1 cellular context compared by ENCODE assay signal in the genomic region with DNA sequence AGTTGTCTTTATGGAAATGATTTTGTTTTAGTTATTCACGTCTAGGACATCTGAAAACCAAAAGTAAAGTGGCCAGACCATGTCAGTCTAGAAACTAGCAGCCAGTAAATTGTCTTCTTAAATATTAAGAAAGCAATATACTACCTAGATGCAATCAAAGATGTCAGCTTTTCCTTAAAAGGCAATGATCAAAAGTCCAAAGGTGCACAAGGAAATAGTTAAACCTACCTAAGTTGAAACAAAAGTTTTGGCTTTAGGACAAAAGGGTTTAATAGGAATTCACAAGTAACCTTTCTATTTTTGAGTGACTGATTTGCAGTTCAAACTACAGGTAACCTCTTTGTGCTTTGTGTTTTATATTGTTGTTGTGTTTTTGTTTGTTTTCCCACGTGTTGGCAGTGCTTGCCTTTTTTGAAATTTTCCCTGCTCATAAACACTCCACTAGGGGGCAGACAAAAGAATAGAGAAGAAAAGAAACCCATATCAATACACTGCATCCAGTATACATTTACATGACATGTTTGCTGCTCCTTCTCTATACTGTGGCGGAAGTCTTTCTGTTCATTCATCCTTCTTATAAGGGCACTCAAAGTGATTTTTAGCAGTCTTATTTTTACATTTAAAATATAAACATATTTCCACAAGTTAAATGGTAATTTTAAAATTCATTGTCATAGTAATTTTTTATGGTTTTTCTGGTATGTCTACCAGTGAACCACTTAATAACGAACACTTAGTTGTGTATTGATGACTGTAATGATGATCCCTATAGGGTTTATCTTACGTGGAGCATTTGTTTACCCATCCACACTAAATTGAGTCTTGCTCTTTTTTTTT.
TF ChIP-seq lines count a peak whose summit lies in the region.

No MANE protein-coding gene starts in this region.

TF ChIP-seq in K562, 482 proteins besides CTCF, POLR2A, EP300 and RAD21 (continued from another document and continues in another):
- TF ChIP-seq, protein P1, sequence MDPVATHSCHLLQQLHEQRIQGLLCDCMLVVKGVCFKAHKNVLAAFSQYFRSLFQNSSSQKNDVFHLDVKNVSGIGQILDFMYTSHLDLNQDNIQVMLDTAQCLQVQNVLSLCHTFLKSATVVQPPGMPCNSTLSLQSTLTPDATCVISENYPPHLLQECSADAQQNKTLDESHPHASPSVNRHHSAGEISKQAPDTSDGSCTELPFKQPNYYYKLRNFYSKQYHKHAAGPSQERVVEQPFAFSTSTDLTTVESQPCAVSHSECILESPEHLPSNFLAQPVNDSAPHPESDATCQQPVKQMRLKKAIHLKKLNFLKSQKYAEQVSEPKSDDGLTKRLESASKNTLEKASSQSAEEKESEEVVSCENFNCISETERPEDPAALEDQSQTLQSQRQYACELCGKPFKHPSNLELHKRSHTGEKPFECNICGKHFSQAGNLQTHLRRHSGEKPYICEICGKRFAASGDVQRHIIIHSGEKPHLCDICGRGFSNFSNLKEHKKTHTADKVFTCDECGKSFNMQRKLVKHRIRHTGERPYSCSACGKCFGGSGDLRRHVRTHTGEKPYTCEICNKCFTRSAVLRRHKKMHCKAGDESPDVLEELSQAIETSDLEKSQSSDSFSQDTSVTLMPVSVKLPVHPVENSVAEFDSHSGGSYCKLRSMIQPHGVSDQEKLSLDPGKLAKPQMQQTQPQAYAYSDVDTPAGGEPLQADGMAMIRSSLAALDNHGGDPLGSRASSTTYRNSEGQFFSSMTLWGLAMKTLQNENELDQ (CRISPR knock-in tag; IDR thresholded peaks at IDR 0.05; ENCODE audit: borderline replicate concordance): no peak
- TF ChIP-seq, protein P2, sequence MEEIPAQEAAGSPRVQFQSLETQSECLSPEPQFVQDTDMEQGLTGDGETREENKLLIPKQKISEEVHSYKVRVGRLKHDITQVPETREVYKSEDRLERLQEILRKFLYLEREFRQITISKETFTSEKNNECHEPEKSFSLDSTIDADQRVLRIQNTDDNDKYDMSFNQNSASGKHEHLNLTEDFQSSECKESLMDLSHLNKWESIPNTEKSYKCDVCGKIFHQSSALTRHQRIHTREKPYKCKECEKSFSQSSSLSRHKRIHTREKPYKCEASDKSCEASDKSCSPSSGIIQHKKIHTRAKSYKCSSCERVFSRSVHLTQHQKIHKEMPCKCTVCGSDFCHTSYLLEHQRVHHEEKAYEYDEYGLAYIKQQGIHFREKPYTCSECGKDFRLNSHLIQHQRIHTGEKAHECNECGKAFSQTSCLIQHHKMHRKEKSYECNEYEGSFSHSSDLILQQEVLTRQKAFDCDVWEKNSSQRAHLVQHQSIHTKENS (CRISPR knock-in tag; IDR thresholded peaks at IDR 0.05): no peak
- TF ChIP-seq ZKSCAN1 (IDR thresholded peaks at IDR 0.05; ENCODE audit: low read depth, low read length) (no peak), TEAD4 (IDR thresholded peaks at IDR 0.05; ENCODE audit: low read length) (peak; percentile 13; the same call in 1 of the 2 replicates), TEAD4 (CRISPR knock-in tag; IDR thresholded peaks at IDR 0.05; ENCODE audit: borderline replicate concordance) (no peak), FOXM1 (IDR thresholded peaks at IDR 0.05; ENCODE audit: low read depth) (peak; percentile 70), FOXM1 (CRISPR knock-in tag; IDR thresholded peaks at IDR 0.05; ENCODE audit: low read depth) (no peak), MYBL2 (IDR thresholded peaks at IDR 0.05; ENCODE audit: low read depth) (peak; percentile 24; the same call in 1 of the 2 replicates), MYBL2 (CRISPR knock-in tag; IDR thresholded peaks at IDR 0.05; ENCODE audit: borderline replicate concordance) (no peak), ZNF717 (CRISPR knock-in tag; IDR thresholded peaks at IDR 0.05) (no peak), ARID2 (IDR thresholded peaks at IDR 0.05) (no peak), BDP1 (IDR thresholded peaks at IDR 0.05; ENCODE audit: insufficient read depth, insufficient read length) (no peak), MTA1 (IDR thresholded peaks at IDR 0.05; ENCODE audit: borderline replicate concordance) (0 out of 2 replicates have a peak, but pooled peaks have one; percentile 31), HDAC1 (IDR thresholded peaks at IDR 0.05) (0 out of 4 replicates have a peak, but pooled peaks of 1 of the 2 experiments have one; percentile 45), TFAM (CRISPR knock-in tag; conservative IDR thresholded peaks at IDR 0.05) (no peak), SRF (CRISPR knock-in tag; IDR thresholded peaks at IDR 0.05) (peak in 1 of 2 experiments; percentile 84; a peak in 1 of 4 replicates), POLR2H (tag; IDR thresholded peaks at IDR 0.05; ENCODE audit: low read depth) (no peak), ZNF778 (CRISPR knock-in tag; IDR thresholded peaks at IDR 0.05) (no peak), NBN (IDR thresholded peaks at IDR 0.05; ENCODE audit: low read depth) (peak; percentile 41; the same call in 1 of the 2 replicates), FOS (IDR thresholded peaks at IDR 0.05; ENCODE audit: extremely low read depth, insufficient read length) (no peak), THRAP3 (IDR thresholded peaks at IDR 0.05; ENCODE audit: borderline replicate concordance) (no peak), KLF16 (IDR thresholded peaks at IDR 0.05) (no peak), NCOA6 (IDR thresholded peaks at IDR 0.05) (no peak), NFE2L1 (tag; IDR thresholded peaks at IDR 0.05; ENCODE audit: borderline replicate concordance, low read depth) (no peak), ZNF121 (CRISPR knock-in tag; conservative IDR thresholded peaks at IDR 0.05) (no peak), XRCC3 (IDR thresholded peaks at IDR 0.05) (0 out of 2 replicates have a peak, but pooled peaks have one; percentile 6), RBM39 (optimal IDR thresholded peaks at IDR 0.05; ENCODE audit: low read depth, low read length) (no peak), CREBBP (IDR thresholded peaks at IDR 0.05; ENCODE audit: low read depth, low read length) (no peak), KLF1 (tag; IDR thresholded peaks at IDR 0.05) (no peak), BRCA1 (IDR thresholded peaks at IDR 0.05) (no peak), BRCA1 (CRISPR knock-in tag; IDR thresholded peaks at IDR 0.05) (no peak), NFIC (IDR thresholded peaks at IDR 0.05) (peak; percentile 25; the same call in 1 of the 2 replicates), ZNF12 (CRISPR knock-in tag; IDR thresholded peaks at IDR 0.05) (no peak), SRSF9 (IDR thresholded peaks at IDR 0.05; ENCODE audit: borderline replicate concordance, low read depth, low read length) (no peak), SETDB1 (IDR thresholded peaks at IDR 0.05; ENCODE audit: low read length) (no peak), GATAD2B (IDR thresholded peaks at IDR 0.05; ENCODE audit: borderline replicate concordance) (peak; percentile 68; the same call in 1 of the 2 replicates), SNIP1 (IDR thresholded peaks at IDR 0.05; ENCODE audit: low read depth) (no peak), MCM7 (IDR thresholded peaks at IDR 0.05) (no peak), ZNF561 (CRISPR knock-in tag; conservative IDR thresholded peaks at IDR 0.05) (no peak), SAP30 (IDR thresholded peaks at IDR 0.05; ENCODE audit: borderline replicate concordance, insufficient read depth, low read depth, low read length, poor library complexity, severe bottlenecking) (no peak)
- TF ChIP-seq, protein P3, sequence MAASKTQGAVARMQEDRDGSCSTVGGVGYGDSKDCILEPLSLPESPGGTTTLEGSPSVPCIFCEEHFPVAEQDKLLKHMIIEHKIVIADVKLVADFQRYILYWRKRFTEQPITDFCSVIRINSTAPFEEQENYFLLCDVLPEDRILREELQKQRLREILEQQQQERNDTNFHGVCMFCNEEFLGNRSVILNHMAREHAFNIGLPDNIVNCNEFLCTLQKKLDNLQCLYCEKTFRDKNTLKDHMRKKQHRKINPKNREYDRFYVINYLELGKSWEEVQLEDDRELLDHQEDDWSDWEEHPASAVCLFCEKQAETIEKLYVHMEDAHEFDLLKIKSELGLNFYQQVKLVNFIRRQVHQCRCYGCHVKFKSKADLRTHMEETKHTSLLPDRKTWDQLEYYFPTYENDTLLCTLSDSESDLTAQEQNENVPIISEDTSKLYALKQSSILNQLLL (CRISPR knock-in tag; IDR thresholded peaks at IDR 0.05; ENCODE audit: borderline replicate concordance): no peak
- TF ChIP-seq, protein P4, sequence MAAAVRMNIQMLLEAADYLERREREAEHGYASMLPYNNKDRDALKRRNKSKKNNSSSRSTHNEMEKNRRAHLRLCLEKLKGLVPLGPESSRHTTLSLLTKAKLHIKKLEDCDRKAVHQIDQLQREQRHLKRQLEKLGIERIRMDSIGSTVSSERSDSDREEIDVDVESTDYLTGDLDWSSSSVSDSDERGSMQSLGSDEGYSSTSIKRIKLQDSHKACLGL (CRISPR knock-in tag; IDR thresholded peaks at IDR 0.05; ENCODE audit: borderline replicate concordance, poor library complexity, severe bottlenecking): no peak
- TF ChIP-seq, protein P5, sequence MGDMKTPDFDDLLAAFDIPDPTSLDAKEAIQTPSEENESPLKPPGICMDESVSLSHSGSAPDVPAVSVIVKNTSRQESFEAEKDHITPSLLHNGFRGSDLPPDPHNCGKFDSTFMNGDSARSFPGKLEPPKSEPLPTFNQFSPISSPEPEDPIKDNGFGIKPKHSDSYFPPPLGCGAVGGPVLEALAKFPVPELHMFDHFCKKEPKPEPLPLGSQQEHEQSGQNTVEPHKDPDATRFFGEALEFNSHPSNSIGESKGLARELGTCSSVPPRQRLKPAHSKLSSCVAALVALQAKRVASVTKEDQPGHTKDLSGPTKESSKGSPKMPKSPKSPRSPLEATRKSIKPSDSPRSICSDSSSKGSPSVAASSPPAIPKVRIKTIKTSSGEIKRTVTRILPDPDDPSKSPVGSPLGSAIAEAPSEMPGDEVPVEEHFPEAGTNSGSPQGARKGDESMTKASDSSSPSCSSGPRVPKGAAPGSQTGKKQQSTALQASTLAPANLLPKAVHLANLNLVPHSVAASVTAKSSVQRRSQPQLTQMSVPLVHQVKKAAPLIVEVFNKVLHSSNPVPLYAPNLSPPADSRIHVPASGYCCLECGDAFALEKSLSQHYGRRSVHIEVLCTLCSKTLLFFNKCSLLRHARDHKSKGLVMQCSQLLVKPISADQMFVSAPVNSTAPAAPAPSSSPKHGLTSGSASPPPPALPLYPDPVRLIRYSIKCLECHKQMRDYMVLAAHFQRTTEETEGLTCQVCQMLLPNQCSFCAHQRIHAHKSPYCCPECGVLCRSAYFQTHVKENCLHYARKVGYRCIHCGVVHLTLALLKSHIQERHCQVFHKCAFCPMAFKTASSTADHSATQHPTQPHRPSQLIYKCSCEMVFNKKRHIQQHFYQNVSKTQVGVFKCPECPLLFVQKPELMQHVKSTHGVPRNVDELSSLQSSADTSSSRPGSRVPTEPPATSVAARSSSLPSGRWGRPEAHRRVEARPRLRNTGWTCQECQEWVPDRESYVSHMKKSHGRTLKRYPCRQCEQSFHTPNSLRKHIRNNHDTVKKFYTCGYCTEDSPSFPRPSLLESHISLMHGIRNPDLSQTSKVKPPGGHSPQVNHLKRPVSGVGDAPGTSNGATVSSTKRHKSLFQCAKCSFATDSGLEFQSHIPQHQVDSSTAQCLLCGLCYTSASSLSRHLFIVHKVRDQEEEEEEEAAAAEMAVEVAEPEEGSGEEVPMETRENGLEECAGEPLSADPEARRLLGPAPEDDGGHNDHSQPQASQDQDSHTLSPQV (IDR thresholded peaks at IDR 0.05): 0 out of 2 replicates have a peak, but pooled peaks have one; percentile 35
- TF ChIP-seq, protein P6, sequence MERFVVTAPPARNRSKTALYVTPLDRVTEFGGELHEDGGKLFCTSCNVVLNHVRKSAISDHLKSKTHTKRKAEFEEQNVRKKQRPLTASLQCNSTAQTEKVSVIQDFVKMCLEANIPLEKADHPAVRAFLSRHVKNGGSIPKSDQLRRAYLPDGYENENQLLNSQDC (CRISPR knock-in tag; IDR thresholded peaks at IDR 0.05): no peak
- TF ChIP-seq, protein P7, sequence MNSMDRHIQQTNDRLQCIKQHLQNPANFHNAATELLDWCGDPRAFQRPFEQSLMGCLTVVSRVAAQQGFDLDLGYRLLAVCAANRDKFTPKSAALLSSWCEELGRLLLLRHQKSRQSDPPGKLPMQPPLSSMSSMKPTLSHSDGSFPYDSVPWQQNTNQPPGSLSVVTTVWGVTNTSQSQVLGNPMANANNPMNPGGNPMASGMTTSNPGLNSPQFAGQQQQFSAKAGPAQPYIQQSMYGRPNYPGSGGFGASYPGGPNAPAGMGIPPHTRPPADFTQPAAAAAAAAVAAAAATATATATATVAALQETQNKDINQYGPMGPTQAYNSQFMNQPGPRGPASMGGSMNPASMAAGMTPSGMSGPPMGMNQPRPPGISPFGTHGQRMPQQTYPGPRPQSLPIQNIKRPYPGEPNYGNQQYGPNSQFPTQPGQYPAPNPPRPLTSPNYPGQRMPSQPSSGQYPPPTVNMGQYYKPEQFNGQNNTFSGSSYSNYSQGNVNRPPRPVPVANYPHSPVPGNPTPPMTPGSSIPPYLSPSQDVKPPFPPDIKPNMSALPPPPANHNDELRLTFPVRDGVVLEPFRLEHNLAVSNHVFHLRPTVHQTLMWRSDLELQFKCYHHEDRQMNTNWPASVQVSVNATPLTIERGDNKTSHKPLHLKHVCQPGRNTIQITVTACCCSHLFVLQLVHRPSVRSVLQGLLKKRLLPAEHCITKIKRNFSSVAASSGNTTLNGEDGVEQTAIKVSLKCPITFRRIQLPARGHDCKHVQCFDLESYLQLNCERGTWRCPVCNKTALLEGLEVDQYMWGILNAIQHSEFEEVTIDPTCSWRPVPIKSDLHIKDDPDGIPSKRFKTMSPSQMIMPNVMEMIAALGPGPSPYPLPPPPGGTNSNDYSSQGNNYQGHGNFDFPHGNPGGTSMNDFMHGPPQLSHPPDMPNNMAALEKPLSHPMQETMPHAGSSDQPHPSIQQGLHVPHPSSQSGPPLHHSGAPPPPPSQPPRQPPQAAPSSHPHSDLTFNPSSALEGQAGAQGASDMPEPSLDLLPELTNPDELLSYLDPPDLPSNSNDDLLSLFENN (IDR thresholded peaks at IDR 0.05; ENCODE audit: low read depth in 2 of 2, low read length in 2 of 2): no peak
- TF ChIP-seq, protein P8, sequence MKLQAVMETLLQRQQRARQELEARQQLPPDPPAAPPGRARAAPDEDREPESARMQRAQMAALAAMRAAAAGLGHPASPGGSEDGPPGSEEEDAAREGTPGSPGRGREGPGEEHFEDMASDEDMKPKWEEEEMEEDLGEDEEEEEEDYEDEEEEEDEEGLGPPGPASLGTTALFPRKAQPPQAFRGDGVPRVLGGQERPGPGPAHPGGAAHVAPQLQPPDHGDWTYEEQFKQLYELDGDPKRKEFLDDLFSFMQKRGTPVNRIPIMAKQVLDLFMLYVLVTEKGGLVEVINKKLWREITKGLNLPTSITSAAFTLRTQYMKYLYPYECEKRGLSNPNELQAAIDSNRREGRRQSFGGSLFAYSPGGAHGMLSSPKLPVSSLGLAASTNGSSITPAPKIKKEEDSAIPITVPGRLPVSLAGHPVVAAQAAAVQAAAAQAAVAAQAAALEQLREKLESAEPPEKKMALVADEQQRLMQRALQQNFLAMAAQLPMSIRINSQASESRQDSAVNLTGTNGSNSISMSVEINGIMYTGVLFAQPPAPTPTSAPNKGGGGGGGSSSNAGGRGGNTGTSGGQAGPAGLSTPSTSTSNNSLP (IDR thresholded peaks at IDR 0.05; ENCODE audit: borderline replicate concordance, low read depth, low read length): peak; percentile 64; the same call in 1 of the 2 replicates
